14 cellular contexts compared by ENCODE assay signal in genomic region chr22:19870153-19871022, GRCh38. TPM values are rescaled to one million over a fixed set of nuclear protein-coding genes. Genes with fewer than 3 reads are reported as not detected.
DNase-seq lines count a peak whose midpoint lies in the region; ATAC-seq, FAIRE-seq and TF ChIP-seq lines count a peak whose summit lies in the region.
"Had no signal": no experiment of that assay in that cellular context is flagged by ENCODE, and none has a peak within 500 bp of the region (broad histone marks: within the 10 kb centered on the region; RNA-seq: fewer than 3 reads in every experiment).

No MANE protein-coding gene starts in this region.

- dilution Hi-C loops in endothelial cell of umbilical vein (cut with MboI; ENCODE audit: extremely low pct_ligation_motif_present, low sequenced_read_pairs) = no loop called here

- H3K4me2 ChIP-seq in endothelial cell of umbilical vein (ENCODE audit: insufficient read depth, low read length) = no peak overlapping the region

- TSS peak; percentile 3 for BruUV-seq in endothelial cell of umbilical vein (replicated peaks; lab: Mats Ljungman, UMichigan)

- POLR2A ChIA-PET in endothelial cell of umbilical vein (lab: Charles Lee) = interaction anchor here (1.2 kb wide), 1 partner anchor 15 kb away, joined by 3 read pairs; no protein-coding TSS in a partner anchor

- intact Hi-C loops in Right ventricle myocardium superior (cut with DNase I) (no loop called here), endothelial cell of umbilical vein (cut with micrococcal nuclease) (no loop called here)

- H2AFZ ChIP-seq in endothelial cell of umbilical vein (ENCODE audit: low read depth, low read length) = no peak overlapping the region

- H3K36me3 ChIP-seq in right atrium auricular region (no peaks in the 10 kb centered on the region), endothelial cell of umbilical vein (ENCODE audit: control insufficient read depth in 2 of 2, extremely low read depth in 1 of 2, insufficient read depth in 2 of 2, low read length in 2 of 2) (peaks cover 2 to 3% of the 10 kb centered on the region in 2 experiments)
- H3K36me3 ChIP-seq: cardiac muscle cell, transverse colon had no signal

- H3K9me3 ChIP-seq in right atrium auricular region (no peaks in the 10 kb centered on the region), endothelial cell of umbilical vein (replicated peaks; ENCODE audit: control insufficient read depth, insufficient read depth, low read length) (no peaks in the 10 kb centered on the region)
- H3K9me3 ChIP-seq: transverse colon had no signal

- peak; percentile 32 for ATAC-seq in Right ventricle myocardium superior (ENCODE audit: poor library complexity)
- no peak for ATAC-seq in omental fat pad (ENCODE audit: low FRiP score)
- ATAC-seq in HG03039 (IDR thresholded peaks at IDR 0.05; ENCODE audit: unreplicated experiment) = no peak

- no peaks in the 10 kb centered on the region for H3K27me3 ChIP-seq in right atrium auricular region
- no peaks in the 10 kb centered on the region for H3K27me3 ChIP-seq in endothelial cell of umbilical vein (ENCODE audit: control insufficient read depth in 2 of 2, insufficient read depth in 2 of 2, low read length in 2 of 2)
- H3K27me3 ChIP-seq: cardiac muscle cell, transverse colon had no signal

- no peaks in the 10 kb centered on the region for H3K79me2 ChIP-seq in endothelial cell of umbilical vein (ENCODE audit: control insufficient read depth, insufficient read depth, low read length)

- no peaks in the 10 kb centered on the region for H4K20me1 ChIP-seq in endothelial cell of umbilical vein (replicated peaks; ENCODE audit: control insufficient read depth, extremely low read depth, insufficient read depth, low read length)

- FAIRE-seq in endothelial cell of umbilical vein (lab: Jason Lieb, UNC) = no peak
- FAIRE-seq: RCC 7860 had no signal

- TF ChIP-seq POLR2A in endothelial cell of umbilical vein (IDR thresholded peaks at IDR 0.05; ENCODE audit: low read depth, low read length) = no peak

- TF ChIP-seq CTCF in right atrium auricular region (IDR thresholded peaks at IDR 0.05) (no peak), endothelial cell of umbilical vein (IDR thresholded peaks at IDR 0.05; ENCODE audit: extremely low read depth in 1 of 2, insufficient read depth in 1 of 2, low read depth in 1 of 2, low read length in 2 of 2) (no peak), omental fat pad (IDR thresholded peaks at IDR 0.05) (no peak)

- H3K27ac ChIP-seq in right atrium auricular region = no peak overlapping the region
- H3K27ac ChIP-seq in endothelial cell of umbilical vein (ENCODE audit: insufficient read depth, low read depth, low read length) = no peak overlapping the region
- H3K27ac ChIP-seq: cardiac muscle cell had no signal

- CTCF ChIA-PET in endothelial cell of umbilical vein (lab: Charles Lee) = interaction anchor here (1.1 to 3.4 kb wide), 6 partner anchors 8 to 140 kb away, joined by 3 to 23 read pairs (median 8); no protein-coding TSS in a partner anchor

- no peaks in the 10 kb centered on the region for H3K9me1 ChIP-seq in endothelial cell of umbilical vein (replicated peaks; ENCODE audit: control insufficient read depth, extremely low read depth, insufficient read depth, low read length)

- DNase-seq in Right ventricle myocardium superior (peak; percentile 40), right atrium auricular region (ENCODE audit: low spot score) (no peak), endothelial cell of umbilical vein (ENCODE audit: low read depth, low spot score) (no peak), omental fat pad (ENCODE audit: low spot score) (peak; percentile 16), DMS53 treated with DMSO at 0.1 percent for 48 hours (lab: John Stamatoyannopoulos, UW; ENCODE audit: unreplicated experiment) (no peak), hypothalamus (lab: John Stamatoyannopoulos, UW) (no peak), NCI-H187 treated with DMSO at 0.1 percent for 48 hours (lab: John Stamatoyannopoulos, UW) (no peak)
- DNase-seq: activated CD4-positive, alpha-beta T cell treated with anti-CD3 and anti-CD28 coated beads, Interleukin-2, amount 10 ng/mL, durations not matched to agents 24 days and 14 days; NCI-H1105 treated with DMSO at 0.1 percent for 48 hours; stimulated activated CD4-positive, alpha-beta T cell treated with anti-CD3 and anti-CD28 coated beads, Interleukin-12 subunit alpha, Interleukin-12 subunit beta, amount 100 ng/mL, for 4 hours; transverse colon had no signal

- H3K4me3 ChIP-seq in right atrium auricular region (no peak overlapping the region), endothelial cell of umbilical vein (replicated peaks in 1 of 3; ENCODE audit: insufficient read depth in 1 of 3, low read depth in 1 of 3, low read length in 3 of 3) (no peak overlapping the region)
- H3K4me3 ChIP-seq: cardiac muscle cell, transverse colon had no signal

- peaks cover 0 to 19% of the 10 kb centered on the region in 2 donors for H3K4me1 ChIP-seq in right atrium auricular region
- H3K4me1 ChIP-seq in endothelial cell of umbilical vein (ENCODE audit: control insufficient read depth, extremely low read depth, insufficient read depth, low read length) = peaks cover 15% of the 10 kb centered on the region

- H3K9ac ChIP-seq in endothelial cell of umbilical vein (replicated peaks; ENCODE audit: extremely low read depth, insufficient read depth, low read length) = no peak overlapping the region

TF ChIP-seq in endothelial cell of umbilical vein, 7 proteins besides CTCF, POLR2A, EP300 and RAD21:
- TF ChIP-seq MYC (IDR thresholded peaks at IDR 0.05; ENCODE audit: low read depth, low read length) = no peak

RNA-seq across cellular contexts. Expression of gene GNB1L, which starts 15.7 kb away (rescaled TPM):
- total RNA-seq in Right ventricle myocardium superior = 2.5 TPM
- 1 to 10 TPM; 2.6 to 4.7 TPM for total RNA-seq in right atrium auricular region
- total RNA-seq in endothelial cell of umbilical vein = 5.9 and 11.2 TPM in 2 replicates
- 5.4 and 5.9 TPM in 2 replicates for polyA plus RNA-seq in endothelial cell of umbilical vein
- 2.2 and 3.8 TPM in 2 replicates for polyA plus RNA-seq in endothelial cell of umbilical vein (2011; cell fraction: cytosol; rRNA removed)
- 2.7 and 3.2 TPM in 2 replicates for polyA plus RNA-seq in endothelial cell of umbilical vein (2011; cell fraction: nucleus; rRNA removed)
- polyA plus RNA-seq in endothelial cell of umbilical vein (2012) = 3.5 and 3.6 TPM in 2 replicates
- polyA minus RNA-seq in endothelial cell of umbilical vein = 1.6 and 3.5 TPM in 2 replicates
- polyA minus RNA-seq in endothelial cell of umbilical vein (2011; cell fraction: cytosol; rRNA and poly(A)+ RNA removed) = 1.7 TPM
- 2.4 TPM in 2 replicates for polyA minus RNA-seq in endothelial cell of umbilical vein (2011; cell fraction: nucleus; rRNA and poly(A)+ RNA removed)
- total RNA-seq in omental fat pad = 1 to 10 TPM; 4.3 to 7.6 (median 6.1) TPM

RNA-seq across cellular contexts. Expression of gene RTL10, which starts 15.7 kb away (rescaled TPM):
- total RNA-seq in Right ventricle myocardium superior = 6.2 TPM
- 1 to 10 TPM; 7.9 to 8.1 TPM for total RNA-seq in right atrium auricular region
- total RNA-seq in endothelial cell of umbilical vein = 31.9 and 32.1 TPM in 2 replicates
- 40.8 and 54.5 TPM in 2 replicates for polyA plus RNA-seq in endothelial cell of umbilical vein
- polyA plus RNA-seq in endothelial cell of umbilical vein (2011; cell fraction: cytosol; rRNA removed) = 21.6 and 22.9 TPM in 2 replicates
- 43.8 and 53.4 TPM in 2 replicates for polyA plus RNA-seq in endothelial cell of umbilical vein (2011; cell fraction: nucleus; rRNA removed)
- 8.0 and 9.8 TPM in 2 replicates for polyA plus RNA-seq in endothelial cell of umbilical vein (2012)
- 84.1 and 88.0 TPM in 2 replicates for polyA minus RNA-seq in endothelial cell of umbilical vein
- polyA minus RNA-seq in endothelial cell of umbilical vein (2011; cell fraction: cytosol; rRNA and poly(A)+ RNA removed) = 9.0 TPM
- 20.7 and 26.1 TPM in 2 replicates for polyA minus RNA-seq in endothelial cell of umbilical vein (2011; cell fraction: nucleus; rRNA and poly(A)+ RNA removed)
- total RNA-seq in omental fat pad = 10 to 100 TPM in 3 of 4 donors, 1 to 10 TPM in 1; 7.6 to 12.6 (median 10.4) TPM

Comparison
In these comparisons a context has a peak if more than half of its experiments do, and no peak if none do; other contexts are left out.
1. DNase-seq: peak in Right ventricle myocardium superior (single experiment) and omental fat pad (single experiment); none in right atrium auricular region (single experiment), endothelial cell of umbilical vein (single experiment), DMS53 treated with DMSO at 0.1 percent for 48 hours (single experiment), hypothalamus (0 of 51) and NCI-H187 treated with DMSO at 0.1 percent for 48 hours (single experiment).